12 cellular contexts compared by ENCODE assay signal in the genomic region with DNA sequence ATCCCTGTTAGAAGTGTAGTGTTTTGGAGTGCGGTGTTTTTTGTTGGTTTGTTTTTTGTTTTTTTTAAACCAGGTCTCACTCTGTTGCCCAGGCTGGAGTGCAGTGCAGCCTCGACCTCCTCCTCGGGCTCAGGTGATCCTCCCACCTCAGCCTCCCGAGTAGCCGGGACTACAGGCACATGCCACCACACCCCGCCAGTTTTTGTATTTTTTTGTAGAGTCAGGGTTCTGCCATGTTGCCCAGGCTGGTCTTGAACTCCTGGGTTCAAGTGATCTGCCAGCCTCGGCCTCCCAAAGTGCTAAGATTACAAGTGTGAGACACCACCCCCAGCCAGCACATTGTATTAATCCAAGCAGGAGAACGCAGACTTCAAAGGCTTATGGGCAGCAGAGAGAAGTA. TPM values are rescaled to one million over a fixed set of nuclear protein-coding genes. Genes with fewer than 3 reads are reported as not detected.
A peak's percentile ranks its signal among the peaks of the same experiment; 100 is the strongest.
DNase-seq lines count a peak whose midpoint lies in the region; ATAC-seq and TF ChIP-seq lines count a peak whose summit lies in the region.
"Had no signal": no experiment of that assay in that cellular context is flagged by ENCODE, and none has a peak within 500 bp of the region (broad histone marks: within the 10 kb centered on the region; RNA-seq: fewer than 3 reads in every experiment).

No MANE protein-coding gene starts in this region.

- H3K36me3 ChIP-seq in NT2/D1 (ENCODE audit: insufficient read depth, insufficient read length, low read length) (peaks cover 28% of the 10 kb centered on the region), parathyroid adenoma (ENCODE audit: control insufficient read depth, insufficient read depth, low read length) (no peaks in the 10 kb centered on the region)

- no peak overlapping the region for H3K27ac ChIP-seq in parathyroid adenoma

- no peaks in the 10 kb centered on the region for H3K27me3 Mint-ChIP-seq in activated CD4-positive, alpha-beta T cell treated with anti-CD3 and anti-CD28 coated beads, Interleukin-2, amount 10 ng/mL, durations not matched to agents 24 days and 14 days
- peaks cover 2% of the 10 kb centered on the region for H3K27me3 Mint-ChIP-seq in chondrocyte (ENCODE audit: low read depth)

- TF ChIP-seq CTCF in chondrocyte (IDR thresholded peaks at IDR 0.05) (no peak), parathyroid adenoma (IDR thresholded peaks at IDR 0.05) (no peak)

- H3K27ac Mint-ChIP-seq in activated CD4-positive, alpha-beta T cell treated with anti-CD3 and anti-CD28 coated beads, Interleukin-2, amount 10 ng/mL, durations not matched to agents 24 days and 14 days: peak overlapping the region; percentile 89
- H3K27ac Mint-ChIP-seq in chondrocyte (ENCODE audit: unreplicated experiment): no peak overlapping the region

- peak overlapping the region; percentile 84 for H3K4me3 Mint-ChIP-seq in activated CD4-positive, alpha-beta T cell treated with anti-CD3 and anti-CD28 coated beads, Interleukin-2, amount 10 ng/mL, durations not matched to agents 24 days and 14 days
- H3K4me3 Mint-ChIP-seq in chondrocyte (ENCODE audit: unreplicated experiment): peak overlapping the region; percentile 28

- peaks cover 30% of the 10 kb centered on the region for H3K4me1 Mint-ChIP-seq in activated CD4-positive, alpha-beta T cell treated with anti-CD3 and anti-CD28 coated beads, Interleukin-2, amount 10 ng/mL, durations not matched to agents 24 days and 14 days
- peaks cover 28% of the 10 kb centered on the region for H3K4me1 Mint-ChIP-seq in chondrocyte (ENCODE audit: low read depth)

- H3K9me3 ChIP-seq in NT2/D1 (ENCODE audit: insufficient read depth, low read length): no peaks in the 10 kb centered on the region
- no peaks in the 10 kb centered on the region for H3K9me3 ChIP-seq in parathyroid adenoma (ENCODE audit: control insufficient read depth, low read length)

- no peak overlapping the region for H3K4me2 ChIP-seq in parathyroid adenoma (ENCODE audit: low read length)

- H3K79me2 ChIP-seq in parathyroid adenoma: peaks cover 27% of the 10 kb centered on the region

- H2AFZ ChIP-seq in parathyroid adenoma: peak overlapping the region; percentile 51

- peaks cover 28% of the 10 kb centered on the region for H3K36me3 Mint-ChIP-seq in activated CD4-positive, alpha-beta T cell treated with anti-CD3 and anti-CD28 coated beads, Interleukin-2, amount 10 ng/mL, durations not matched to agents 24 days and 14 days (ENCODE audit: low read depth)
- no peaks in the 10 kb centered on the region for H3K36me3 Mint-ChIP-seq in chondrocyte (ENCODE audit: low read depth)

- H3K27me3 ChIP-seq in NT2/D1 (ENCODE audit: insufficient read depth, insufficient read length): no peaks in the 10 kb centered on the region
- no peaks in the 10 kb centered on the region for H3K27me3 ChIP-seq in parathyroid adenoma (ENCODE audit: control insufficient read depth, insufficient read depth, low read length)

- H3K9me3 Mint-ChIP-seq in activated CD4-positive, alpha-beta T cell treated with anti-CD3 and anti-CD28 coated beads, Interleukin-2, amount 10 ng/mL, durations not matched to agents 24 days and 14 days: no peaks in the 10 kb centered on the region
- H3K9me3 Mint-ChIP-seq in chondrocyte (ENCODE audit: low read depth): no peaks in the 10 kb centered on the region

- H3K9ac ChIP-seq in NT2/D1 (ENCODE audit: insufficient read length, low read depth) (peak overlapping the region; percentile 79), parathyroid adenoma (no peak overlapping the region)

- no peak for ATAC-seq in GM21390 (IDR thresholded peaks at IDR 0.05; ENCODE audit: unreplicated experiment)

- H3K4me3 ChIP-seq in NT2/D1 (ENCODE audit: insufficient read length, low read depth) (peak overlapping the region; percentile 55), parathyroid adenoma (ENCODE audit: low read depth, low read length) (no peak overlapping the region)

- intact Hi-C loops in activated CD4-positive, alpha-beta T cell treated with anti-CD3 and anti-CD28 coated beads, Interleukin-2, amount 10 ng/mL, durations not matched to agents 24 days and 14 days (cut with micrococcal nuclease): loop anchor here (5.0 to 10.0 kb wide), 2 partner anchors 65 to 287 kb away; a partner anchor contains a TSS
- intact Hi-C loops in head of caudate nucleus (cut with DNase I): no loop called here

- no peaks in the 10 kb centered on the region for H3K4me1 ChIP-seq in NT2/D1 (ENCODE audit: insufficient read depth, insufficient read length)
- H3K4me1 ChIP-seq in parathyroid adenoma: peaks cover 13% of the 10 kb centered on the region

- no peak for DNase-seq in activated CD4-positive, alpha-beta T cell treated with anti-CD3 and anti-CD28 coated beads, Interleukin-2, amount 10 ng/mL, durations not matched to agents 24 days and 14 days
- DNase-seq in activated CD4-positive, alpha-beta T cell treated with anti-CD3 and anti-CD28 coated beads for 48 hours: no peak
- DNase-seq in NT2/D1 (ENCODE audit: low read depth, low spot score): no peak
- DNase-seq in chondrocyte (ENCODE audit: low spot score): no peak
- no peak for DNase-seq in head of caudate nucleus
- DNase-seq in amygdala (lab: John Stamatoyannopoulos, UW): no peak
- DNase-seq: activated CD8-positive, alpha-beta memory T cell treated with anti-CD3 and anti-CD28 coated beads, Interleukin-2, amount 50 U/mL, for 48 hours; foreskin melanocyte; GDM1; NCI-H446 treated with DMSO at 0.1 percent for 48 hours had no signal

RNA-seq across cellular contexts. Expression of a gene that starts 1.3 kb away (rescaled TPM):
- total RNA-seq in activated CD4-positive, alpha-beta T cell treated with anti-CD3 and anti-CD28 coated beads, Interleukin-2, amount 10 ng/mL, durations not matched to agents 24 days and 14 days: 117 TPM in 2 replicates
- total RNA-seq in chondrocyte: 39.0 to 42.6 TPM (median 39.2 TPM) in 3 replicates
